ENCODE assay signal across 13 cellular contexts in the genomic region with DNA sequence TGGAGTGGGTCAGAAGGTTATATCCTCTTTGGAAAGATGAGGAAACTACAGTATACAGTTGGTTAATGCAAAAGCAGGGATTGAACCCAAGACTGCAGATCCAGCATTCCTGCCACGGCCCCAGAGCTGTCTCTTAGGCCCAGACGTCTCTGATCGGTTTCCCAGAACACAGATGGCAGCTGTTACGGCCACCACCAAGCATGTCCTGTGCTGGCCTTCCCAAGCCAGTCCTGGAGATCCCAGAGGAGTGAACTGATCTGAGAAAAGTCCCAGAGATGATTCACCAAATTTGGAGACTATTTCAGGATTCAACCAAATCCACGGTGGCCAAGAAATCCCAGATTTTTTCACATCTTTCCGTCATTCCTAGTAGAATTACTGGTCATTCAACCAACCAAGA. TPM values are rescaled to one million over a fixed set of nuclear protein-coding genes. Genes with fewer than 3 reads are reported as not detected.
DNase-seq lines count a peak whose midpoint lies in the region; ATAC-seq and TF ChIP-seq lines count a peak whose summit lies in the region.
"Had no signal": no experiment of that assay in that cellular context is flagged by ENCODE, and none has a peak within 500 bp of the region (broad histone marks: within the 10 kb centered on the region; RNA-seq: fewer than 3 reads in every experiment).

No MANE protein-coding gene starts in this region.

- no peaks in the 10 kb centered on the region for H4K20me1 ChIP-seq in PC-9 (ENCODE audit: insufficient read depth)

- no peaks in the 10 kb centered on the region for H3K27me3 ChIP-seq in PC-9 (ENCODE audit: insufficient read depth, low read depth)
- H3K27me3 ChIP-seq: pancreas, suprapubic skin had no signal

- no peak overlapping the region for H3K27ac ChIP-seq in PC-9
- H3K27ac ChIP-seq: suprapubic skin had no signal

- H3K79me2 ChIP-seq in PC-9 (ENCODE audit: low read depth): peaks cover 26% of the 10 kb centered on the region

- no peak overlapping the region for H3K4me3 Mint-ChIP-seq in activated CD4-positive, alpha-beta T cell treated with anti-CD3 and anti-CD28 coated beads, Interleukin-2, amount 10 ng/mL, durations not matched to agents 24 days and 14 days
- H3K4me3 Mint-ChIP-seq in activated CD8-positive, alpha-beta T cell treated with anti-CD3 and anti-CD28 coated beads for 36 hours: no peak overlapping the region
- H3K4me3 Mint-ChIP-seq in stimulated activated memory B cell treated with anti-CD40 and anti-IgM and Interleukin-4, amounts not matched to agents 10 μg/mL and 1 μg/mL and 100 μg/mL, for 72 hours: peak overlapping the region; percentile 56

- intact Hi-C loops in activated CD4-positive, alpha-beta T cell treated with anti-CD3 and anti-CD28 coated beads, Interleukin-2, amount 10 ng/mL, durations not matched to agents 24 days and 14 days (cut with micrococcal nuclease): no loop called here
- intact Hi-C loops in activated CD8-positive, alpha-beta T cell treated with anti-CD3 and anti-CD28 coated beads for 36 hours (cut with micrococcal nuclease): no loop called here
- intact Hi-C loops in left ventricle myocardium superior (cut with micrococcal nuclease): no loop called here
- intact Hi-C loops in PC-9 (cut with micrococcal nuclease; ENCODE audit: unreplicated experiment): no loop called here

- no peaks in the 10 kb centered on the region for H3K9me3 Mint-ChIP-seq in activated CD4-positive, alpha-beta T cell treated with anti-CD3 and anti-CD28 coated beads, Interleukin-2, amount 10 ng/mL, durations not matched to agents 24 days and 14 days
- H3K9me3 Mint-ChIP-seq in activated CD8-positive, alpha-beta T cell treated with anti-CD3 and anti-CD28 coated beads for 36 hours: no peaks in the 10 kb centered on the region
- no peaks in the 10 kb centered on the region for H3K9me3 Mint-ChIP-seq in stimulated activated memory B cell treated with anti-CD40 and anti-IgM and Interleukin-4, amounts not matched to agents 10 μg/mL and 1 μg/mL and 100 μg/mL, for 72 hours

- peaks cover 17% of the 10 kb centered on the region for H3K36me3 ChIP-seq in PC-9 (ENCODE audit: low read depth)

- no peaks in the 10 kb centered on the region for H3K9me3 ChIP-seq in PC-9 (ENCODE audit: insufficient read depth, low read depth)
- H3K9me3 ChIP-seq: pancreas, suprapubic skin had no signal

- H3K4me3 ChIP-seq in PC-9: no peak overlapping the region
- H3K4me3 ChIP-seq: pancreas, suprapubic skin had no signal

- no peaks in the 10 kb centered on the region for H3K9me2 ChIP-seq in PC-9 (ENCODE audit: insufficient read depth)

- peaks cover 40% of the 10 kb centered on the region for H3K4me1 ChIP-seq in PC-9 (replicated peaks; ENCODE audit: insufficient read depth)

- no peak overlapping the region for H3K4me2 ChIP-seq in PC-9

- H3K27ac Mint-ChIP-seq in activated CD4-positive, alpha-beta T cell treated with anti-CD3 and anti-CD28 coated beads, Interleukin-2, amount 10 ng/mL, durations not matched to agents 24 days and 14 days: peak overlapping the region; percentile 91
- peak overlapping the region; percentile 81 for H3K27ac Mint-ChIP-seq in activated CD8-positive, alpha-beta T cell treated with anti-CD3 and anti-CD28 coated beads for 36 hours
- H3K27ac Mint-ChIP-seq in stimulated activated memory B cell treated with anti-CD40 and anti-IgM and Interleukin-4, amounts not matched to agents 10 μg/mL and 1 μg/mL and 100 μg/mL, for 72 hours: peak overlapping the region; percentile 89

- H3K4me1 Mint-ChIP-seq in activated CD4-positive, alpha-beta T cell treated with anti-CD3 and anti-CD28 coated beads, Interleukin-2, amount 10 ng/mL, durations not matched to agents 24 days and 14 days: peaks cover 57% of the 10 kb centered on the region
- H3K4me1 Mint-ChIP-seq in activated CD8-positive, alpha-beta T cell treated with anti-CD3 and anti-CD28 coated beads for 36 hours (ENCODE audit: low read depth): peaks cover 71% of the 10 kb centered on the region
- H3K4me1 Mint-ChIP-seq in stimulated activated memory B cell treated with anti-CD40 and anti-IgM and Interleukin-4, amounts not matched to agents 10 μg/mL and 1 μg/mL and 100 μg/mL, for 72 hours: peaks cover 95% of the 10 kb centered on the region

- no peak for ATAC-seq in activated CD8-positive, alpha-beta T cell treated with anti-CD3 and anti-CD28 coated beads for 36 hours
- peak; percentile 10 for ATAC-seq in left ventricle myocardium superior
- no peak for ATAC-seq in stimulated activated memory B cell treated with anti-CD40 and anti-IgM and Interleukin-4, amounts not matched to agents 10 μg/mL and 1 μg/mL and 100 μg/mL, for 72 hours

- H3K36me3 Mint-ChIP-seq in activated CD4-positive, alpha-beta T cell treated with anti-CD3 and anti-CD28 coated beads, Interleukin-2, amount 10 ng/mL, durations not matched to agents 24 days and 14 days (ENCODE audit: low read depth): peaks cover 72% of the 10 kb centered on the region
- peaks cover 72% of the 10 kb centered on the region for H3K36me3 Mint-ChIP-seq in activated CD8-positive, alpha-beta T cell treated with anti-CD3 and anti-CD28 coated beads for 36 hours (ENCODE audit: low read depth)
- H3K36me3 Mint-ChIP-seq in stimulated activated memory B cell treated with anti-CD40 and anti-IgM and Interleukin-4, amounts not matched to agents 10 μg/mL and 1 μg/mL and 100 μg/mL, for 72 hours: peaks cover 86% of the 10 kb centered on the region

- no peak overlapping the region for H2AFZ ChIP-seq in PC-9

- no peaks in the 10 kb centered on the region for H3K27me3 Mint-ChIP-seq in activated CD4-positive, alpha-beta T cell treated with anti-CD3 and anti-CD28 coated beads, Interleukin-2, amount 10 ng/mL, durations not matched to agents 24 days and 14 days
- no peaks in the 10 kb centered on the region for H3K27me3 Mint-ChIP-seq in activated CD8-positive, alpha-beta T cell treated with anti-CD3 and anti-CD28 coated beads for 36 hours
- no peaks in the 10 kb centered on the region for H3K27me3 Mint-ChIP-seq in stimulated activated memory B cell treated with anti-CD40 and anti-IgM and Interleukin-4, amounts not matched to agents 10 μg/mL and 1 μg/mL and 100 μg/mL, for 72 hours

- TF ChIP-seq CTCF in activated CD8-positive, alpha-beta T cell treated with anti-CD3 and anti-CD28 coated beads for 36 hours (IDR thresholded peaks at IDR 0.05): no peak
- no peak for TF ChIP-seq CTCF in PC-9 (conservative IDR thresholded peaks at IDR 0.05)

- DNase-seq in activated CD4-positive, alpha-beta T cell treated with anti-CD3 and anti-CD28 coated beads, Interleukin-2, amount 10 ng/mL, durations not matched to agents 24 days and 14 days: no peak
- DNase-seq in activated CD4-positive, alpha-beta T cell treated with anti-CD3 and anti-CD28 coated beads, Interleukin-2, amount 50 U/mL, for 1 hour: no peak
- no peak for DNase-seq in activated CD8-positive, alpha-beta T cell treated with anti-CD3 and anti-CD28 coated beads for 36 hours
- DNase-seq in left ventricle myocardium superior (no peak), midbrain (lab: John Stamatoyannopoulos, UW) (no peak), GF-D8 (lab: John Stamatoyannopoulos, UW) (no peak), PC-9 (no peak)
- DNase-seq: kidney glomerular epithelial cell; NCI-H2081 treated with DMSO at 0.1 percent for 48 hours; pancreas; stimulated activated CD4-positive, alpha-beta T cell treated with anti-CD3 and anti-CD28 coated beads, Interleukin-4, amount 100 ng/mL, for 1 hour had no signal

- POLR2A ChIA-PET in activated CD8-positive, alpha-beta T cell treated with anti-CD3 and anti-CD28 coated beads for 36 hours (lab: Charles Lee): interaction anchor here (0.6 to 2.1 kb wide), 6 partner anchors 11 to 57 kb away, joined by 3 to 7 read pairs (median 3); no protein-coding TSS in a partner anchor
- POLR2A ChIA-PET in PC-9 (lab: Charles Lee; ENCODE audit: unreplicated experiment): interaction anchor here (0.7 kb wide), 1 partner anchor 8 kb away, joined by 3 read pairs; no protein-coding TSS in a partner anchor

- BruUV-seq in PC-9 (replicated peaks; lab: Mats Ljungman, UMichigan): no TSS peak

- CTCF ChIA-PET in activated CD8-positive, alpha-beta T cell treated with anti-CD3 and anti-CD28 coated beads for 36 hours (lab: Charles Lee): interaction anchor here (0.6 to 16.1 kb wide), 8 partner anchors 9 to 178 kb away, joined by 3 to 478 read pairs (median 4); no protein-coding TSS in a partner anchor
- CTCF ChIA-PET in PC-9 (lab: Charles Lee): interaction anchor here (0.6 to 1.0 kb wide), 3 partner anchors 19 to 463 kb away, joined by 3 to 5 read pairs (median 3); no protein-coding TSS in a partner anchor

- H3F3A ChIP-seq in PC-9 (ENCODE audit: insufficient read depth, low read depth): peaks cover 7% of the 10 kb centered on the region; the same call in 1 of the 2 replicates

RNA-seq across cellular contexts. Expression of a gene that starts 20.1 kb away (rescaled TPM):
- total RNA-seq in activated CD4-positive, alpha-beta T cell treated with anti-CD3 and anti-CD28 coated beads, Interleukin-2, amount 10 ng/mL, durations not matched to agents 24 days and 14 days: 345 and 360 TPM in 2 replicates
- total RNA-seq in activated CD8-positive, alpha-beta T cell treated with anti-CD3 and anti-CD28 coated beads for 36 hours: 100 to 1,000 TPM; 222 TPM
- total RNA-seq in left ventricle myocardium superior (137 TPM), PC-9 (2021) (122 and 124 TPM in 2 replicates)

RNA-seq across cellular contexts. Expression of a gene that starts 40.4 kb away (rescaled TPM):
- not detected in 2 replicates for total RNA-seq in activated CD4-positive, alpha-beta T cell treated with anti-CD3 and anti-CD28 coated beads, Interleukin-2, amount 10 ng/mL, durations not matched to agents 24 days and 14 days
- total RNA-seq in activated CD8-positive, alpha-beta T cell treated with anti-CD3 and anti-CD28 coated beads for 36 hours: not detected
- total RNA-seq in left ventricle myocardium superior (537 TPM), PC-9 (2021) (84.6 and 93.2 TPM in 2 replicates)

Comparison
In these comparisons a context has a peak if more than half of its experiments do, and no peak if none do; other contexts are left out.
1. RNA of a gene that starts 40.4 kb away (total RNA-seq): 537 TPM in left ventricle myocardium superior (single experiment) and 84.6 to 93.2 TPM in PC-9; not detected in activated CD8-positive, alpha-beta T cell treated with anti-CD3 and anti-CD28 coated beads for 36 hours and not detected in activated CD4-positive, alpha-beta T cell treated with anti-CD3 and anti-CD28 coated beads, Interleukin-2, amount 10 ng/mL, durations not matched to agents 24 days and 14 days; every median in the first group is over 10 times any median in the second.
2. Peak in every context shown above with its lines, with median percentiles within 50 percentile points of each other: H3K27ac Mint-ChIP-seq.